11 cellular contexts compared by ENCODE assay signal in the genomic region with DNA sequence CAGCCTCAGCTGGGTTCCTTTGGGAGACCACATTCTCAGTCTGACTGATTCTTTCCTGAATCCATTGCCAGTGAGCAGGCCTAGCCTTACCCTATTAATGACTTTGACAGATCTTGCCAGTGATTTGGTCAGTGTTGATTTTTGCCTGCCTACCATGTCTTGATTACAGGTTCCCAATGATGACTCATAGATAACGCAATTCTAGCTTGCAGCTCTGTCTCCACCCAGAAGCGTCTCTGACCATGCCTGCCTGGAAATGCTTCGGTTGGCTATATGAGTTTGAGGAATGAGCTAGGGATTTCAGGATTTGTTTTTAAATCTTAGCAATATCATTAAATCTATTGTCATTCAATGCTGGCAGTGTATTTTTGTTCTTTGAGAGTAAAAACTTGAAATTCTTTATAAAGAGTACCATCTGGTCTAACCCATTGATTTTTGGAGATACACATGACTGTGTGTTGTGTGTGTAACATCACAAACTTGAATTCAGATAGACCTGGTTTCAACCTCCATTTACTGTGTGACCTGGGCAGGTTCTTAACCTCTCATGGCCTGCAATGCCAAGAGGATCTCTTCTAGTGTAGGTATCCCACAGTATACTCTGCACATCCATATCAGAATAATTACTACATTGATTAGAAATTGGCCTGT. TPM values are rescaled to one million over a fixed set of nuclear protein-coding genes. Genes with fewer than 3 reads are reported as not detected.
A peak's percentile ranks its signal among the peaks of the same experiment; 100 is the strongest.
DNase-seq lines count a peak whose midpoint lies in the region; ATAC-seq, FAIRE-seq and TF ChIP-seq lines count a peak whose summit lies in the region.
"Had no signal": no experiment of that assay in that cellular context is flagged by ENCODE, and none has a peak within 500 bp of the region (broad histone marks: within the 10 kb centered on the region; RNA-seq: fewer than 3 reads in every experiment).

No MANE protein-coding gene starts in this region.

- no peak overlapping the region for H3K4ac ChIP-seq in IMR-90 (ENCODE audit: low read depth, low read length)

- H2BK5ac ChIP-seq in IMR-90 (ENCODE audit: low read depth, low read length, poor library complexity, severe bottlenecking) = no peak overlapping the region

- H3K27me3 ChIP-seq in BE2C (no peaks in the 10 kb centered on the region), IMR-90 (ENCODE audit: control insufficient read depth, insufficient read depth, low read length) (no peaks in the 10 kb centered on the region), astrocyte (ENCODE audit: insufficient read depth, low read length) (no peaks in the 10 kb centered on the region), left lung (no peaks in the 10 kb centered on the region)
- H3K27me3 ChIP-seq: body of pancreas had no signal

- H3K9ac ChIP-seq in IMR-90 (ENCODE audit: low read depth, low read length) (no peak overlapping the region), astrocyte (ENCODE audit: low read length) (no peak overlapping the region)

- no peaks in the 10 kb centered on the region for H3K79me1 ChIP-seq in IMR-90 (ENCODE audit: low read depth in 1 of 2, low read length in 2 of 2)

- no peaks in the 10 kb centered on the region for H3K9me3 Mint-ChIP-seq in astrocyte (ENCODE audit: unreplicated experiment)

- DNase-seq in BE2C (peak; percentile 24), IMR-90 (peak; percentile 84), astrocyte (ENCODE audit: low read depth) (peak; percentile 91), left lung (no peak), HUDEP-2 (lab: John Stamatoyannopoulos, UW; ENCODE audit: unreplicated experiment in 76 of 76) (no peak), kidney glomerular epithelial cell (lab: John Stamatoyannopoulos, UW) (no peak)
- DNase-seq in activated CD4-positive, alpha-beta T cell treated with anti-CD3 and anti-CD28 coated beads for 48 hours = no peak
- DNase-seq: activated CD4-positive, alpha-beta T cell treated with anti-CD3 and anti-CD28 coated beads, Interleukin-2, amount 50 U/mL, for 4 hours; body of pancreas had no signal

- TF ChIP-seq POLR2A in IMR-90 (IDR thresholded peaks at IDR 0.05; ENCODE audit: low read depth, low read length) = no peak

- in situ Hi-C loops in IMR-90 (cut with MboI; ENCODE audit: low sequenced_read_pairs) = no loop called here

- H2BK15ac ChIP-seq in IMR-90 (ENCODE audit: low read depth, low read length) = no peak overlapping the region

- no peaks in the 10 kb centered on the region for H3K36me3 ChIP-seq in BE2C
- H3K36me3 ChIP-seq in IMR-90 (ENCODE audit: control insufficient read depth, insufficient read depth, low read length) = no peaks in the 10 kb centered on the region
- no peaks in the 10 kb centered on the region for H3K36me3 ChIP-seq in astrocyte (ENCODE audit: insufficient read depth, low read length)
- no peaks in the 10 kb centered on the region for H3K36me3 ChIP-seq in left lung

- H3K4me2 ChIP-seq in IMR-90 (ENCODE audit: low read depth, low read length) (no peak overlapping the region), astrocyte (ENCODE audit: low read length) (peak overlapping the region; percentile 2)

- H3K4me1 ChIP-seq in BE2C (no peaks in the 10 kb centered on the region), IMR-90 (ENCODE audit: control insufficient read depth, insufficient read depth, low read length) (no peaks in the 10 kb centered on the region), astrocyte (ENCODE audit: insufficient read depth, low read length) (peaks cover 3% of the 10 kb centered on the region), left lung (no peaks in the 10 kb centered on the region)
- H3K4me1 ChIP-seq: body of pancreas had no signal

- no peak overlapping the region for H2AK9ac ChIP-seq in IMR-90 (replicated peaks; ENCODE audit: low read depth, low read length, poor library complexity)

- no peak overlapping the region for H2BK120ac ChIP-seq in IMR-90 (ENCODE audit: low read depth, low read length)

- FAIRE-seq in astrocyte (lab: Jason Lieb, UNC) = peak; percentile 26

- no peak overlapping the region for H3K18ac ChIP-seq in IMR-90 (ENCODE audit: low read depth, low read length)

- no peak overlapping the region for H3K4me3 ChIP-seq in BE2C (ENCODE audit: low read depth, low read length)
- H3K4me3 ChIP-seq in IMR-90 (ENCODE audit: insufficient read depth, low read depth, low read length) = no peak overlapping the region
- no peak overlapping the region for H3K4me3 ChIP-seq in astrocyte (ENCODE audit: insufficient read depth, low read depth, low read length)
- no peak overlapping the region for H3K4me3 ChIP-seq in left lung
- H3K4me3 ChIP-seq: body of pancreas had no signal

- dilution Hi-C loops in IMR-90 (cut with HindIII; ENCODE audit: low sequenced_read_pairs, unreplicated experiment) = no loop called here

- H3K27me3 Mint-ChIP-seq in astrocyte (ENCODE audit: low read depth, unreplicated experiment) = no peaks in the 10 kb centered on the region

- WGBS in IMR-90 (ENCODE audit: extremely low coverage in 2 of 2, insufficient read length in 1 of 2), 2 experiments = no CpG with 5 or more reads among the region's 3 CpGs

- H2AK5ac ChIP-seq in IMR-90 (ENCODE audit: low read depth, low read length) = no peak overlapping the region

- no TSS peak for BruUV-seq in IMR-90 (replicated peaks; lab: Mats Ljungman, UMichigan)

- no peaks in the 10 kb centered on the region for H3K36me3 Mint-ChIP-seq in astrocyte (ENCODE audit: low read depth, unreplicated experiment)

- CTCF ChIA-PET in IMR-90 (lab: Yijun Ruan, JAX) = interaction anchor here (0.5 kb wide), 1 partner anchor 123 kb away, joined by 3 read pairs; no protein-coding TSS in a partner anchor

- peaks cover 4% of the 10 kb centered on the region for H3K4me1 Mint-ChIP-seq in astrocyte (ENCODE audit: low read depth, unreplicated experiment)

- ATAC-seq in IMR-90 (ENCODE audit: low read depth) (peak; percentile 96), left lung (peak; percentile 26), HG03280 (IDR thresholded peaks at IDR 0.05; ENCODE audit: unreplicated experiment) (no peak)
- ATAC-seq: body of pancreas, Right ventricle myocardium inferior had no signal

- no peak overlapping the region for H4K91ac ChIP-seq in IMR-90 (ENCODE audit: insufficient read depth, low read depth, low read length)

- no peak overlapping the region for H3K14ac ChIP-seq in IMR-90 (replicated peaks; ENCODE audit: low read depth, low read length)

- peak overlapping the region; percentile 16 for H2AFZ ChIP-seq in IMR-90 (replicated peaks; ENCODE audit: low read length, poor library complexity)
- H2AFZ ChIP-seq in astrocyte (ENCODE audit: low read depth, low read length) = no peak overlapping the region

- H4K8ac ChIP-seq in IMR-90 (ENCODE audit: low read depth in 2 of 2, low read length in 2 of 2) = no peak overlapping the region

- no peak for TF ChIP-seq RAD21 in IMR-90 (IDR thresholded peaks at IDR 0.05; ENCODE audit: low read length)

- TF ChIP-seq CTCF in BE2C (IDR thresholded peaks at IDR 0.05; ENCODE audit: low read depth, low read length) = no peak
- no peak for TF ChIP-seq CTCF in IMR-90 (conservative IDR thresholded peaks at IDR 0.05; ENCODE audit: low read depth, low read length)
- no peak for TF ChIP-seq CTCF in astrocyte (IDR thresholded peaks at IDR 0.05; ENCODE audit: insufficient read depth, low read depth, low read length)
- no peak for TF ChIP-seq CTCF in left lung (IDR thresholded peaks at IDR 0.05)

- no peak overlapping the region for H3K23ac ChIP-seq in IMR-90 (ENCODE audit: low read depth, low read length)

- H3K56ac ChIP-seq in IMR-90 (ENCODE audit: extremely low read depth, insufficient read depth, low read length) = no peak overlapping the region

- intact Hi-C loops in IMR-90 (cut with micrococcal nuclease) = no loop called here
- intact Hi-C loops in left lung (cut with DNase I) = no loop called here

- no peaks in the 10 kb centered on the region for H3K9me1 ChIP-seq in IMR-90 (ENCODE audit: insufficient read depth, low read length)

- POLR2A ChIA-PET in IMR-90 (lab: Charles Lee; ENCODE audit: unreplicated experiment) = no interaction called here

- H3K9me3 ChIP-seq in BE2C = no peaks in the 10 kb centered on the region
- H3K9me3 ChIP-seq in IMR-90 (ENCODE audit: control insufficient read depth, insufficient read depth, low read length) = no peaks in the 10 kb centered on the region
- no peaks in the 10 kb centered on the region for H3K9me3 ChIP-seq in astrocyte (ENCODE audit: insufficient read depth, low read depth, low read length)
- no peaks in the 10 kb centered on the region for H3K9me3 ChIP-seq in left lung
- H3K9me3 ChIP-seq: body of pancreas had no signal

- H2BK20ac ChIP-seq in IMR-90 (ENCODE audit: low read depth, low read length) = no peak overlapping the region

- no peak overlapping the region for H4K5ac ChIP-seq in IMR-90 (ENCODE audit: low read depth, low read length)

- H3K27ac Mint-ChIP-seq in astrocyte (ENCODE audit: unreplicated experiment) = no peak overlapping the region

- no peak overlapping the region for H3K27ac ChIP-seq in IMR-90 (ENCODE audit: insufficient read depth, low read length)
- H3K27ac ChIP-seq in astrocyte (ENCODE audit: low read depth, low read length) = no peak overlapping the region
- no peak overlapping the region for H3K27ac ChIP-seq in left lung
- H3K27ac ChIP-seq: body of pancreas had no signal

- H4K20me1 ChIP-seq in IMR-90 (ENCODE audit: insufficient read depth, low read length) (no peaks in the 10 kb centered on the region), astrocyte (ENCODE audit: insufficient read depth, low read length) (no peaks in the 10 kb centered on the region)

- no peak overlapping the region for H3K4me3 Mint-ChIP-seq in astrocyte (ENCODE audit: unreplicated experiment)

- H3K79me2 ChIP-seq in astrocyte (ENCODE audit: insufficient read depth, low read length) = no peaks in the 10 kb centered on the region

TF ChIP-seq in IMR-90, 13 proteins besides CTCF, POLR2A, EP300 and RAD21:
- TF ChIP-seq CEBPB (IDR thresholded peaks at IDR 0.05; ENCODE audit: low read depth, low read length) = peak; percentile 85
- TF ChIP-seq FOS (IDR thresholded peaks at IDR 0.05; ENCODE audit: low read depth, low read length) = peak; percentile 83
- no peak for TF ChIP-seq ELK1 (IDR thresholded peaks at IDR 0.05; ENCODE audit: borderline replicate concordance, low read depth, low read length)
TF ChIP-seq in IMR-90: peak in this region for 2.

RNA-seq across cellular contexts. Expression of gene CCDC150, which starts 57.0 kb away (rescaled TPM):
- polyA plus RNA-seq in BE2C (2012; ENCODE audit: insufficient read depth, insufficient read length, low read depth) = 5.1 TPM
- 3.8 and 6.9 TPM in 2 replicates for total RNA-seq in IMR-90 (2012; rRNA removed)
- polyA plus RNA-seq in IMR-90 (2012; rRNA removed) = 3.3 and 4.3 TPM in 2 replicates
- 0.08 and 0.16 TPM in 2 replicates for polyA plus RNA-seq in IMR-90 (2012; cell fraction: cytosol; rRNA removed)
- polyA plus RNA-seq in IMR-90 (2012; cell fraction: nucleus; rRNA removed; ENCODE audit: low replicate concordance) = 1.6 and 13.3 TPM in 2 replicates
- 2.2 and 4.4 TPM in 2 replicates for total RNA-seq in astrocyte
- total RNA-seq in left lung = 1 to 10 TPM; 2.8 to 2.9 TPM

Comparison
In these comparisons a context has a peak if more than half of its experiments do, and no peak if none do; other contexts are left out.
1. DNase-seq: peak in BE2C (single experiment), IMR-90 (single experiment) and astrocyte (single experiment); none in left lung (0 of 2), HUDEP-2 (0 of 76), kidney glomerular epithelial cell (single experiment) and activated CD4-positive, alpha-beta T cell treated with anti-CD3 and anti-CD28 coated beads for 48 hours (single experiment).